ENCODE assay signal across 8 cellular contexts in the genomic region with DNA sequence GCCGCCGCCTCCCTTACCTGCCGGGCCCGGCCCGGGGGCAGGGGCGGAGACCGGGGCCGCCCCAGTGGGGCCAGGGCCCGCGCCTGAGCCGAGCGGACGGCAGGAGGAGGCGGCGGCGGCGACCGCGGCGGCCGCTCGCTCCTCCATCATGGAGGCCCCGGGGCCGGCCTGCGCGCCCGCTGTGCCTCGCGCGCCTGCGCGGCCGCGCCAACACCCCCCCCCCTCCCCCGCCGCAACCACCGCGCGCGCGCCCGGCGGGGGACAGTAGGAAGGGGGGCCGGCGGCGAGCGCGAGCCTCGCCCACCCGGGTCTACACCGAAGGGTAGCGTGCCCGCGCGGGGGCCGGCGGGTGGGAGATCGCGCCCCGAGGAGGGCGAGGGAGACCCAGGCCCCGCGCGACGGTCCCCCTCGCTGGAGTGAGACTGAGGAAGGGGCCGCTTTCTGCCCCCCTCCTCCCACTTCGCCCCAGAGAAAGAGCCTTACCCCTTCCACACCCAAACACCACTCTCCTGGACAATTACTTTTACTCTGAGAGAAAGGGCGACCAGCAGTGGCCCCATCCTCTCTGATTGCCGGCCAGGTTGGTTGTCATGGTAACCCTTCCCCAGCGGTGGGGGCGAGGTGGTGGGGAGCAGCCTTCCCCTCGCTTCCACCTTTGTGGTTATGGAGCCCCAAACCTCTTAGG. TPM values are rescaled to one million over a fixed set of nuclear protein-coding genes. Genes with fewer than 3 reads are reported as not detected.
DNase-seq lines count a peak whose midpoint lies in the region; ATAC-seq and TF ChIP-seq lines count a peak whose summit lies in the region.

A gene with protein sequence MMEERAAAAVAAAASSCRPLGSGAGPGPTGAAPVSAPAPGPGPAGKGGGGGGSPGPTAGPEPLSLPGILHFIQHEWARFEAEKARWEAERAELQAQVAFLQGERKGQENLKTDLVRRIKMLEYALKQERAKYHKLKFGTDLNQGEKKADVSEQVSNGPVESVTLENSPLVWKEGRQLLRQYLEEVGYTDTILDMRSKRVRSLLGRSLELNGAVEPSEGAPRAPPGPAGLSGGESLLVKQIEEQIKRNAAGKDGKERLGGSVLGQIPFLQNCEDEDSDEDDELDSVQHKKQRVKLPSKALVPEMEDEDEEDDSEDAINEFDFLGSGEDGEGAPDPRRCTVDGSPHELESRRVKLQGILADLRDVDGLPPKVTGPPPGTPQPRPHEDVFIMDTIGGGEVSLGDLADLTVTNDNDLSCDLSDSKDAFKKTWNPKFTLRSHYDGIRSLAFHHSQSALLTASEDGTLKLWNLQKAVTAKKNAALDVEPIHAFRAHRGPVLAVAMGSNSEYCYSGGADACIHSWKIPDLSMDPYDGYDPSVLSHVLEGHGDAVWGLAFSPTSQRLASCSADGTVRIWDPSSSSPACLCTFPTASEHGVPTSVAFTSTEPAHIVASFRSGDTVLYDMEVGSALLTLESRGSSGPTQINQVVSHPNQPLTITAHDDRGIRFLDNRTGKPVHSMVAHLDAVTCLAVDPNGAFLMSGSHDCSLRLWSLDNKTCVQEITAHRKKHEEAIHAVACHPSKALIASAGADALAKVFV (minus strand): TSS at position 170 of the 685 bp plus-strand sequence. CDS start 20 bp downstream, at position 150.

- no peak for TF ChIP-seq CTCF in HFF-Myc (IDR thresholded peaks at IDR 0.05; ENCODE audit: low read depth, low read length, missing control alignments)

- H3K36me3 ChIP-seq in mucosa of rectum (ENCODE audit: control insufficient read depth in 2 of 2, insufficient read depth in 2 of 2, low read length in 2 of 2) = no peaks in the 10 kb centered on the region

- DNase-seq in G401 (ENCODE audit: low spot score) = peak; percentile 39
- DNase-seq in HFF-Myc (ENCODE audit: extremely low read depth, low read depth) = no peak
- DNase-seq in NCI-H2227 treated with DMSO at 0.1 percent for 48 hours (lab: John Stamatoyannopoulos, UW) = peak; percentile 61
- peak; percentile 55 for DNase-seq in activated T-cell treated with anti-CD3 and anti-CD28 coated beads for 1 hour (ENCODE audit: low read depth)
- no peak for DNase-seq in epithelial cell of prostate (ENCODE audit: low read depth, low spot score)
- peak; percentile 72 for DNase-seq in stimulated activated naive CD8-positive, alpha-beta T cell treated with anti-CD3 and anti-CD28 coated beads, Interleukin-15, Interleukin-2, amounts not matched to agents 100 U/mL and 50 U/mL, for 24 hours
- DNase-seq in SKM-1 (lab: John Stamatoyannopoulos, UW; ENCODE audit: unreplicated experiment) = no peak

- peak within 1 kb of the TSS; percentile 89 to 91 for H3K9ac ChIP-seq in mucosa of rectum (ENCODE audit: low read depth in 1 of 2, low read length in 2 of 2)

- peak within 1 kb of the TSS; percentile 45 for H3K27ac ChIP-seq in epithelial cell of prostate
- H3K27ac ChIP-seq in mucosa of rectum (ENCODE audit: low read depth in 2 of 2, low read length in 2 of 2) = peak within 1 kb of the TSS; percentile 46 to 56

- peaks cover 9 to 10% of the 10 kb centered on the region in 2 donors for H3K4me1 ChIP-seq in mucosa of rectum (ENCODE audit: control insufficient read depth in 2 of 2, insufficient read depth in 2 of 2, low read length in 2 of 2)

- ATAC-seq in stimulated activated naive CD8-positive, alpha-beta T cell treated with anti-CD3 and anti-CD28 coated beads, Interleukin-15, Interleukin-2, amounts not matched to agents 100 U/mL and 50 U/mL, for 24 hours = peak; percentile 71

- no peaks in the 10 kb centered on the region for H3K27me3 ChIP-seq in mucosa of rectum (ENCODE audit: control insufficient read depth in 2 of 2, insufficient read depth in 2 of 2, low read length in 2 of 2)

- in situ Hi-C loops in G401 (cut with HindIII; ENCODE audit: low sequenced_read_pairs) = no loop called here

- H3K4me3 ChIP-seq in HFF-Myc (replicated peaks; ENCODE audit: low read depth, low read length) (peak within 1 kb of the TSS; percentile 74), mucosa of rectum (ENCODE audit: low read length in 2 of 2) (peak within 1 kb of the TSS; percentile 88 to 90)

- H3K9me3 ChIP-seq in mucosa of rectum (ENCODE audit: control insufficient read depth in 2 of 2, low read length in 2 of 2) = no peaks in the 10 kb centered on the region

RNA-seq across cellular contexts. Expression of the gene that starts here (rescaled TPM):
- 118 and 134 TPM in 2 replicates for total RNA-seq in G401 (2014; rRNA removed; shearing (Covaris generic))

Comparison
In these comparisons a context has a peak if more than half of its experiments do, and no peak if none do; other contexts are left out.
1. DNase-seq: peak in G401 (single experiment), NCI-H2227 treated with DMSO at 0.1 percent for 48 hours (single experiment), activated T-cell treated with anti-CD3 and anti-CD28 coated beads for 1 hour (single experiment) and stimulated activated naive CD8-positive, alpha-beta T cell treated with anti-CD3 and anti-CD28 coated beads, Interleukin-15, Interleukin-2, amounts not matched to agents 100 U/mL and 50 U/mL, for 24 hours (single experiment); none in HFF-Myc (single experiment), epithelial cell of prostate (single experiment) and SKM-1 (single experiment).